16 cellular contexts compared by ENCODE assay signal in genomic region chr9:129218918-129219317, GRCh38. TPM values are rescaled to one million over a fixed set of nuclear protein-coding genes. Genes with fewer than 3 reads are reported as not detected.
DNase-seq lines count a peak whose midpoint lies in the region; ATAC-seq, FAIRE-seq and TF ChIP-seq lines count a peak whose summit lies in the region.
"Had no signal": no experiment of that assay in that cellular context is flagged by ENCODE, and none has a peak within 500 bp of the region (broad histone marks: within the 10 kb centered on the region; RNA-seq: fewer than 3 reads in every experiment).

No MANE protein-coding gene starts in this region.

- H3K27me3 ChIP-seq in BLaER1 = no peaks in the 10 kb centered on the region
- no peaks in the 10 kb centered on the region for H3K27me3 ChIP-seq in osteoblast (ENCODE audit: insufficient read depth, low read length)

- POLR2A ChIA-PET in A549 (lab: Yijun Ruan, JAX) = no interaction called here

- DNase-seq in A549 (ENCODE audit: low read depth in 1 of 2, low spot score in 1 of 2) (no peak), osteoblast (ENCODE audit: insufficient read length, low spot score, missing footprints) (peak; percentile 21), NCI-H2196 treated with DMSO at 0.1 percent for 48 hours (lab: John Stamatoyannopoulos, UW; ENCODE audit: unreplicated experiment) (no peak), medulla oblongata (ENCODE audit: extremely low spot score) (no peak)
- DNase-seq in stimulated activated naive CD8-positive, alpha-beta T cell treated with anti-CD3 and anti-CD28 coated beads, Interleukin-15, Interleukin-2, amounts not matched to agents 100 U/mL and 50 U/mL, for 24 hours = no peak
- DNase-seq: AML-193; Calu3; CD8-positive, alpha-beta T cell; DMS79 treated with DMSO at 0.1 percent for 48 hours; GF-D8; GOT3; H9; KBM-7 had no signal

- no peak for ATAC-seq in A549
- no peak for ATAC-seq in stimulated activated naive CD8-positive, alpha-beta T cell treated with anti-CD3 and anti-CD28 coated beads, Interleukin-15, Interleukin-2, amounts not matched to agents 100 U/mL and 50 U/mL, for 24 hours
- ATAC-seq: CD8-positive, alpha-beta T cell had no signal

- WGBS in A549 (ENCODE audit: missing lambda C conversion rate) = 78% methylated on average over 9 of the region's 9 CpGs

- H3K27ac ChIP-seq in A549 = no peak overlapping the region
- H3K27ac ChIP-seq in BLaER1 = no peak overlapping the region
- no peak overlapping the region for H3K27ac ChIP-seq in osteoblast (ENCODE audit: low read depth, low read length)

- H3K27me3 Mint-ChIP-seq in brain = peaks cover 3% of the 10 kb centered on the region

- H3K9me3 ChIP-seq in A549 (no peaks in the 10 kb centered on the region), BLaER1 (no peaks in the 10 kb centered on the region), osteoblast (ENCODE audit: low read depth, low read length) (no peaks in the 10 kb centered on the region)

- H3K79me2 ChIP-seq in osteoblast (ENCODE audit: insufficient read depth, low read length) = no peaks in the 10 kb centered on the region

- no peak overlapping the region for H3K4me3 Mint-ChIP-seq in brain
- H3K4me3 Mint-ChIP-seq: CD8-positive, alpha-beta T cell; H9 had no signal

- TF ChIP-seq CTCF in A549 (IDR thresholded peaks at IDR 0.05) (no peak), brain (conservative IDR thresholded peaks at IDR 0.05) (no peak), osteoblast (IDR thresholded peaks at IDR 0.05; ENCODE audit: extremely low read depth, low read depth, low read length) (no peak)

- H3K4me1 ChIP-seq in A549 = no peaks in the 10 kb centered on the region
- peaks cover 58% of the 10 kb centered on the region for H3K4me1 ChIP-seq in BLaER1
- H3K4me1 ChIP-seq in osteoblast (ENCODE audit: insufficient read depth, low read length) = no peaks in the 10 kb centered on the region

- no peak overlapping the region for H2AFZ ChIP-seq in osteoblast (ENCODE audit: low read length)

- H3K36me3 ChIP-seq in BLaER1 = no peaks in the 10 kb centered on the region
- no peaks in the 10 kb centered on the region for H3K36me3 ChIP-seq in osteoblast (ENCODE audit: insufficient read depth, low read length)

- FAIRE-seq in A549 (lab: Jason Lieb, UNC) = no peak
- FAIRE-seq: A204.1 had no signal

- TF ChIP-seq RAD21 in A549 (conservative IDR thresholded peaks at IDR 0.05 in 1 of 2, IDR thresholded peaks at IDR 0.05 in 1 of 2) = no peak

- H3K9ac ChIP-seq in BLaER1 = no peak overlapping the region

- no peak for TF ChIP-seq POLR2A in A549 (IDR thresholded peaks at IDR 0.05; ENCODE audit: low read length)

- H4K20me1 ChIP-seq in BLaER1 (no peaks in the 10 kb centered on the region), osteoblast (ENCODE audit: insufficient read depth, low read length) (no peaks in the 10 kb centered on the region)

- peak overlapping the region in 3 of 5 experiments; percentile 89 to 97 (median 92) for H3K27ac Mint-ChIP-seq in brain
- H3K27ac Mint-ChIP-seq: CD8-positive, alpha-beta T cell; H9 had no signal

- TF ChIP-seq EP300 in A549 (IDR thresholded peaks at IDR 0.05) = no peak

- no peak overlapping the region for H3K4me3 ChIP-seq in A549
- no peak overlapping the region for H3K4me3 ChIP-seq in BLaER1
- H3K4me3 ChIP-seq in osteoblast (ENCODE audit: insufficient read depth, low read length) = no peak overlapping the region

- CTCF ChIA-PET in A549 (lab: Yijun Ruan, JAX) = interaction anchor here (1.2 kb wide), 1 partner anchor 87 kb away, joined by 4 read pairs; no protein-coding TSS in a partner anchor

- H3K36me3 Mint-ChIP-seq in brain = no peaks in the 10 kb centered on the region
- H3K36me3 Mint-ChIP-seq: CD8-positive, alpha-beta T cell had no signal

- peaks cover 24% of the 10 kb centered on the region for H3K4me1 Mint-ChIP-seq in brain

- peaks cover 0 to 14% (median 0%) of the 10 kb centered on the region in 5 experiments for H3K9me3 Mint-ChIP-seq in brain
- H3K9me3 Mint-ChIP-seq: CD8-positive, alpha-beta T cell; H9 had no signal

- H3K4me2 ChIP-seq in A549 = no peak overlapping the region
- peak overlapping the region; percentile 79 for H3K4me2 ChIP-seq in BLaER1
- H3K4me2 ChIP-seq in osteoblast (ENCODE audit: insufficient read depth, low read length) = no peak overlapping the region

TF ChIP-seq in A549, 52 proteins besides CTCF, POLR2A, EP300 and RAD21:
- TF ChIP-seq KDM1A (IDR thresholded peaks at IDR 0.05; ENCODE audit: low read depth) (0 out of 2 replicates have a peak, but pooled peaks have one; percentile 32), PBX3 (IDR thresholded peaks at IDR 0.05) (no peak)

RNA-seq across cellular contexts. Expression of gene IER5L, which starts 40.9 kb away (rescaled TPM):
- 16.8 and 25.1 TPM in 2 replicates for polyA plus RNA-seq in A549 (2011; rRNA removed)
- polyA plus RNA-seq in A549 (2012; cell fraction: cytosol; rRNA removed) = 51.4 and 90.0 TPM in 2 replicates
- polyA plus RNA-seq in A549 (2012; cell fraction: nucleus; rRNA removed) = 63.3 and 123 TPM in 2 replicates
- 47.9 to 67.5 TPM (median 54.9 TPM) in 3 replicates for polyA plus RNA-seq in A549 (2017; fragmentation: RNase III; extraction: RNeasy Plus Mini Kit Qiagen cat#74134 plus additional on column Dnase treatment)
- 18.1 and 21.3 TPM in 2 replicates for polyA minus RNA-seq in A549 (2011; rRNA and poly(A)+ RNA removed)
- polyA plus RNA-seq in brain (ENCODE audit: insufficient read depth, low read depth, low replicate concordance) = 9.6 TPM
- total RNA-seq in osteoblast = 86.1 and 104 TPM in 2 replicates
